Comparison of ENCODE assay signal across 1 cellular context in genomic region chr16:5035909-5036227, GRCh38.
TF ChIP-seq lines count a peak whose summit lies in the region.

No MANE protein-coding gene starts in this region.

TF ChIP-seq in HEK293, 187 proteins besides CTCF, POLR2A, EP300 and RAD21 (continued from another document):
- TF ChIP-seq, protein P1, sequence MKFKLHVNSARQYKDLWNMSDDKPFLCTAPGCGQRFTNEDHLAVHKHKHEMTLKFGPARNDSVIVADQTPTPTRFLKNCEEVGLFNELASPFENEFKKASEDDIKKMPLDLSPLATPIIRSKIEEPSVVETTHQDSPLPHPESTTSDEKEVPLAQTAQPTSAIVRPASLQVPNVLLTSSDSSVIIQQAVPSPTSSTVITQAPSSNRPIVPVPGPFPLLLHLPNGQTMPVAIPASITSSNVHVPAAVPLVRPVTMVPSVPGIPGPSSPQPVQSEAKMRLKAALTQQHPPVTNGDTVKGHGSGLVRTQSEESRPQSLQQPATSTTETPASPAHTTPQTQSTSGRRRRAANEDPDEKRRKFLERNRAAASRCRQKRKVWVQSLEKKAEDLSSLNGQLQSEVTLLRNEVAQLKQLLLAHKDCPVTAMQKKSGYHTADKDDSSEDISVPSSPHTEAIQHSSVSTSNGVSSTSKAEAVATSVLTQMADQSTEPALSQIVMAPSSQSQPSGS (tag by site-specific recombination; IDR thresholded peaks at IDR 0.05; ENCODE audit: low read depth) = 0 out of 2 replicates have a peak, but pooled peaks have one; percentile 22
- no peak for TF ChIP-seq ZBTB17 (tag by site-specific recombination; IDR thresholded peaks at IDR 0.05)
- TF ChIP-seq ZFP41 (tag by site-specific recombination; IDR thresholded peaks at IDR 0.05; ENCODE audit: borderline replicate concordance) = no peak
